Comparison of ENCODE assay signal across 1 cellular context in the genomic region with DNA sequence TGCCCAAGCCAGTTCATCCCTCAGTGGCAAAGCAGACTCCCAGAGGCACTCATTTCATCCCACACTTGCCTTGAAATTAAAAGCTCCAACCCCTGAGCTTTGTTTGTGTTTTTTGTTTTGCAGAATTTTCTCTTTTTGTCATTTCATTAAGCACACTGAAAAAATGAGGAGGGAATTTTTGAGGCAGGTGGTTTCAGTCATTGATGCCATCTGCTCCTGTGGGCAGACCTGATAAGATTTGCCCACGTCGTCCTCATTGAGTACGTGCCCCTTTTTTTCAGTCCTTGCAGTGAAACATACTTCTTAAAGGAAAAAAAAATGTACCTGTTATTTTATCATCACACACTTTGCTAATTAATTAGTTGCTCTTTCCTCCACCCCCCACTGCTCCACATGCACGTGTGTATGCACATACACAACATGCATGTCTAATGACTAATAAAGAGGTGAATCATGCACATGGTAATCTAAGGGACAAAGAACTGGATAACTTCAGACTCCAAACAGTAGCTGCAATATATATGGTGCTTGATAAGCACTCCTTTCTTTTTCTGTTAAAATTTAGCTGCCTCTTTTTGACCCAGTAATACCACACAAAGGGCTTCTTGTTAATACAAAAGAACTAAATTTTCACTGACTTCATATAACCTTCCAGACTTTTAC.
A peak's percentile ranks its signal among the peaks of the same experiment; 100 is the strongest.
TF ChIP-seq lines count a peak whose summit lies in the region.

No MANE protein-coding gene starts in this region.

TF ChIP-seq in IMR-90, 13 proteins besides CTCF, POLR2A, EP300 and RAD21:
- TF ChIP-seq MXI1 (IDR thresholded peaks at IDR 0.05; ENCODE audit: borderline replicate concordance, low read depth, low read length): no peak
- TF ChIP-seq CEBPB (IDR thresholded peaks at IDR 0.05; ENCODE audit: low read depth, low read length): no peak
- TF ChIP-seq RFX5 (IDR thresholded peaks at IDR 0.05; ENCODE audit: low read depth, low read length): no peak
- TF ChIP-seq FOS (IDR thresholded peaks at IDR 0.05; ENCODE audit: low read depth, low read length): peak; percentile 66
- peak; percentile 96 for TF ChIP-seq BHLHE40 (IDR thresholded peaks at IDR 0.05; ENCODE audit: low read depth, low read length)
TF ChIP-seq in IMR-90: peak in this region for 2.
